In genomic region chr4:7295917-7296660, GRCh38 we compare ENCODE assay signal across 3 cellular contexts.
A peak's percentile ranks its signal among the peaks of the same experiment; 100 is the strongest.
TF ChIP-seq lines count a peak whose summit lies in the region.

No MANE protein-coding gene starts in this region.

TF ChIP-seq in HEK293, 187 proteins besides CTCF, POLR2A, EP300 and RAD21 (continued from another document):
- no peak for TF ChIP-seq ZNF596 (tag by site-specific recombination; IDR thresholded peaks at IDR 0.05)
- TF ChIP-seq HIC1 (tag by site-specific recombination; IDR thresholded peaks at IDR 0.05) = no peak
- peak; percentile 67 for TF ChIP-seq GLIS1 (tag by site-specific recombination; IDR thresholded peaks at IDR 0.05)

TF ChIP-seq in K562, 482 proteins besides CTCF, POLR2A, EP300 and RAD21:
- TF ChIP-seq DEAF1 (CRISPR knock-in tag; IDR thresholded peaks at IDR 0.05) = 0 out of 2 replicates have a peak, but pooled peaks have one; percentile 12
- TF ChIP-seq TEAD2 (tag; IDR thresholded peaks at IDR 0.05) = no peak
- peak; percentile 43 for TF ChIP-seq SMC3 (conservative IDR thresholded peaks at IDR 0.05; ENCODE audit: insufficient read depth, low read depth, low read length)
- TF ChIP-seq GTF2A2 (tag; IDR thresholded peaks at IDR 0.05) = no peak
- no peak for TF ChIP-seq ARID1B (IDR thresholded peaks at IDR 0.05)
- no peak for TF ChIP-seq ZC3H11A (IDR thresholded peaks at IDR 0.05; ENCODE audit: low read depth, low read length)
- TF ChIP-seq CREBBP (IDR thresholded peaks at IDR 0.05; ENCODE audit: low read depth, low read length) = no peak
- TF ChIP-seq STAG1 (CRISPR knock-in tag; IDR thresholded peaks at IDR 0.05; ENCODE audit: borderline replicate concordance) = peak; percentile 24; the same call in 1 of the 2 replicates
- TF ChIP-seq ZNF263 (CRISPR knock-in tag; IDR thresholded peaks at IDR 0.05; ENCODE audit: borderline replicate concordance) = peak; percentile 85
- no peak for TF ChIP-seq ZNF449 (CRISPR knock-in tag; IDR thresholded peaks at IDR 0.05)
- no peak for TF ChIP-seq TSC22D4 (tag; IDR thresholded peaks at IDR 0.05)

TF ChIP-seq in HepG2, 621 proteins besides CTCF, POLR2A, EP300 and RAD21 (continued from another document):
- TF ChIP-seq ZBTB10 (CRISPR knock-in tag; IDR thresholded peaks at IDR 0.05; ENCODE audit: borderline replicate concordance) (peak; percentile 33; the same call in 1 of the 2 replicates), ZNF263 (CRISPR knock-in tag; IDR thresholded peaks at IDR 0.05) (peak; percentile 91), STAG1 (CRISPR knock-in tag; IDR thresholded peaks at IDR 0.05) (peak; percentile 80), SIN3B (IDR thresholded peaks at IDR 0.05; ENCODE audit: low read length) (no peak), RBM39 (IDR thresholded peaks at IDR 0.05; ENCODE audit: low read depth, low read length, poor library complexity, severe bottlenecking) (no peak), PATZ1 (CRISPR knock-in tag; IDR thresholded peaks at IDR 0.05) (peak; percentile 55; the same call in 1 of the 2 replicates), ZNF317 (CRISPR knock-in tag; IDR thresholded peaks at IDR 0.05) (no peak)
